In the genomic region with DNA sequence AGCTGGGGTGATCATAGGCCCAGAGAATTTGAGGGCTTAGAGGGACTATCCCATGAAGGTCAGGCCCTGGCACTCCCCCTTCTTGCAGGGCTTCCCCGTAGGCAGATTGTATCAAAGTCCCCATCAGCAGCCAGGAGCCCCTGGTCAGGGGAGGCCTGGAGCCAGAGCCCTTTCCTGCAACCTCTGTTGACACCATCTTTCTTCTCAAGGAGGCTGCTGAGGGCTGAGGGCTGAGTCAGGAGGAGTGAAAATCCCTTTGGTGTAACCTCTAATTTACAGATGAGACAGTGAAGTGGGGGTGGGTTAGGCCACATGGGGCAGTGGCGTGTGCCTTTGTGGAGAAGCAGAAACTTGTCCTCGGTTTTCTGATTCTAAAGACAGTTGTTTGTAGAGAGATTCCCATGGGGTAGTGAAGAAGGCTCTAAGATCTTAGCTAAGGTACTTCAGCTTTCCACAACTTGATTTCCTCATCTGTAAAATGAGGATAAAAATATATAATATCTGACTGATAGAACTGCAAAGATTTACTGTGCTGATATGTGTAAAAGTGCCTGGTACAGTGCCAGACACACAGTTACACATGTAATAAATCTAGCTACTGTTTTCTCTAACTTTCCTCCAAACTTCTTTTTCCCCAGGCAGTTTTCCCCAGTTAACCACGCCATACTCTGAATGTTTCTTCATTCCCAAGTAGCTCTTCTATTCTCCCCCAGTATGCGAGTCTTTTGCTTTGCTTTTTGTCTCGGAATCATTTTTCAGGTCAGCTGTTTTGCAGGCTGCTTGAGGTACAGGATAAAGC, we compare ENCODE assay signal across 1 cellular context.
TF ChIP-seq lines count a peak whose summit lies in the region.

No MANE protein-coding gene starts in this region.

TF ChIP-seq in WTC11, 78 proteins besides CTCF, POLR2A, EP300 and RAD21 (continued from another document):
- TF ChIP-seq, protein P1, sequence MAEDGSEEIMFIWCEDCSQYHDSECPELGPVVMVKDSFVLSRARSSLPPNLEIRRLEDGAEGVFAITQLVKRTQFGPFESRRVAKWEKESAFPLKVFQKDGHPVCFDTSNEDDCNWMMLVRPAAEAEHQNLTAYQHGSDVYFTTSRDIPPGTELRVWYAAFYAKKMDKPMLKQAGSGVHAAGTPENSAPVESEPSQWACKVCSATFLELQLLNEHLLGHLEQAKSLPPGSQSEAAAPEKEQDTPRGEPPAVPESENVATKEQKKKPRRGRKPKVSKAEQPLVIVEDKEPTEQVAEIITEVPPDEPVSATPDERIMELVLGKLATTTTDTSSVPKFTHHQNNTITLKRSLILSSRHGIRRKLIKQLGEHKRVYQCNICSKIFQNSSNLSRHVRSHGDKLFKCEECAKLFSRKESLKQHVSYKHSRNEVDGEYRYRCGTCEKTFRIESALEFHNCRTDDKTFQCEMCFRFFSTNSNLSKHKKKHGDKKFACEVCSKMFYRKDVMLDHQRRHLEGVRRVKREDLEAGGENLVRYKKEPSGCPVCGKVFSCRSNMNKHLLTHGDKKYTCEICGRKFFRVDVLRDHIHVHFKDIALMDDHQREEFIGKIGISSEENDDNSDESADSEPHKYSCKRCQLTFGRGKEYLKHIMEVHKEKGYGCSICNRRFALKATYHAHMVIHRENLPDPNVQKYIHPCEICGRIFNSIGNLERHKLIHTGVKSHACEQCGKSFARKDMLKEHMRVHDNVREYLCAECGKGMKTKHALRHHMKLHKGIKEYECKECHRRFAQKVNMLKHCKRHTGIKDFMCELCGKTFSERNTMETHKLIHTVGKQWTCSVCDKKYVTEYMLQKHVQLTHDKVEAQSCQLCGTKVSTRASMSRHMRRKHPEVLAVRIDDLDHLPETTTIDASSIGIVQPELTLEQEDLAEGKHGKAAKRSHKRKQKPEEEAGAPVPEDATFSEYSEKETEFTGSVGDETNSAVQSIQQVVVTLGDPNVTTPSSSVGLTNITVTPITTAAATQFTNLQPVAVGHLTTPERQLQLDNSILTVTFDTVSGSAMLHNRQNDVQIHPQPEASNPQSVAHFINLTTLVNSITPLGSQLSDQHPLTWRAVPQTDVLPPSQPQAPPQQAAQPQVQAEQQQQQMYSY (CRISPR knock-in tag; IDR thresholded peaks at IDR 0.05), result no peak
- TF ChIP-seq PRRX2 (CRISPR knock-in tag; IDR thresholded peaks at IDR 0.05) (no peak), ZNF263 (CRISPR knock-in tag; IDR thresholded peaks at IDR 0.05; ENCODE audit: low read depth) (no peak), TP53 (CRISPR knock-in tag; IDR thresholded peaks at IDR 0.05) (no peak), CREB1 (CRISPR knock-in tag; IDR thresholded peaks at IDR 0.05) (no peak), GTF2I (CRISPR knock-in tag; conservative IDR thresholded peaks at IDR 0.05) (no peak), TCF7 (CRISPR knock-in tag; IDR thresholded peaks at IDR 0.05; ENCODE audit: low read depth) (no peak), ZNF138 (CRISPR knock-in tag; conservative IDR thresholded peaks at IDR 0.05) (no peak), ZNF232 (CRISPR knock-in tag; IDR thresholded peaks at IDR 0.05) (no peak), KAT7 (CRISPR knock-in tag; IDR thresholded peaks at IDR 0.05; ENCODE audit: borderline replicate concordance) (no peak), FOXK1 (CRISPR knock-in tag; IDR thresholded peaks at IDR 0.05) (no peak), NR2C2 (CRISPR knock-in tag; IDR thresholded peaks at IDR 0.05) (no peak), MXD4 (CRISPR knock-in tag; IDR thresholded peaks at IDR 0.05; ENCODE audit: borderline replicate concordance) (no peak), RORB (CRISPR knock-in tag; IDR thresholded peaks at IDR 0.05) (no peak)
- TF ChIP-seq, protein P2, sequence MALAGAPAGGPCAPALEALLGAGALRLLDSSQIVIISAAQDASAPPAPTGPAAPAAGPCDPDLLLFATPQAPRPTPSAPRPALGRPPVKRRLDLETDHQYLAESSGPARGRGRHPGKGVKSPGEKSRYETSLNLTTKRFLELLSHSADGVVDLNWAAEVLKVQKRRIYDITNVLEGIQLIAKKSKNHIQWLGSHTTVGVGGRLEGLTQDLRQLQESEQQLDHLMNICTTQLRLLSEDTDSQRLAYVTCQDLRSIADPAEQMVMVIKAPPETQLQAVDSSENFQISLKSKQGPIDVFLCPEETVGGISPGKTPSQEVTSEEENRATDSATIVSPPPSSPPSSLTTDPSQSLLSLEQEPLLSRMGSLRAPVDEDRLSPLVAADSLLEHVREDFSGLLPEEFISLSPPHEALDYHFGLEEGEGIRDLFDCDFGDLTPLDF (CRISPR knock-in tag; IDR thresholded peaks at IDR 0.05), result no peak
- TF ChIP-seq, protein P3, sequence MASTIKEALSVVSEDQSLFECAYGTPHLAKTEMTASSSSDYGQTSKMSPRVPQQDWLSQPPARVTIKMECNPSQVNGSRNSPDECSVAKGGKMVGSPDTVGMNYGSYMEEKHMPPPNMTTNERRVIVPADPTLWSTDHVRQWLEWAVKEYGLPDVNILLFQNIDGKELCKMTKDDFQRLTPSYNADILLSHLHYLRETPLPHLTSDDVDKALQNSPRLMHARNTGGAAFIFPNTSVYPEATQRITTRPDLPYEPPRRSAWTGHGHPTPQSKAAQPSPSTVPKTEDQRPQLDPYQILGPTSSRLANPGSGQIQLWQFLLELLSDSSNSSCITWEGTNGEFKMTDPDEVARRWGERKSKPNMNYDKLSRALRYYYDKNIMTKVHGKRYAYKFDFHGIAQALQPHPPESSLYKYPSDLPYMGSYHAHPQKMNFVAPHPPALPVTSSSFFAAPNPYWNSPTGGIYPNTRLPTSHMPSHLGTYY (CRISPR knock-in tag; IDR thresholded peaks at IDR 0.05), result no peak
- TF ChIP-seq, protein P4, sequence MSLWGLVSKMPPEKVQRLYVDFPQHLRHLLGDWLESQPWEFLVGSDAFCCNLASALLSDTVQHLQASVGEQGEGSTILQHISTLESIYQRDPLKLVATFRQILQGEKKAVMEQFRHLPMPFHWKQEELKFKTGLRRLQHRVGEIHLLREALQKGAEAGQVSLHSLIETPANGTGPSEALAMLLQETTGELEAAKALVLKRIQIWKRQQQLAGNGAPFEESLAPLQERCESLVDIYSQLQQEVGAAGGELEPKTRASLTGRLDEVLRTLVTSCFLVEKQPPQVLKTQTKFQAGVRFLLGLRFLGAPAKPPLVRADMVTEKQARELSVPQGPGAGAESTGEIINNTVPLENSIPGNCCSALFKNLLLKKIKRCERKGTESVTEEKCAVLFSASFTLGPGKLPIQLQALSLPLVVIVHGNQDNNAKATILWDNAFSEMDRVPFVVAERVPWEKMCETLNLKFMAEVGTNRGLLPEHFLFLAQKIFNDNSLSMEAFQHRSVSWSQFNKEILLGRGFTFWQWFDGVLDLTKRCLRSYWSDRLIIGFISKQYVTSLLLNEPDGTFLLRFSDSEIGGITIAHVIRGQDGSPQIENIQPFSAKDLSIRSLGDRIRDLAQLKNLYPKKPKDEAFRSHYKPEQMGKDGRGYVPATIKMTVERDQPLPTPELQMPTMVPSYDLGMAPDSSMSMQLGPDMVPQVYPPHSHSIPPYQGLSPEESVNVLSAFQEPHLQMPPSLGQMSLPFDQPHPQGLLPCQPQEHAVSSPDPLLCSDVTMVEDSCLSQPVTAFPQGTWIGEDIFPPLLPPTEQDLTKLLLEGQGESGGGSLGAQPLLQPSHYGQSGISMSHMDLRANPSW (CRISPR knock-in tag; conservative IDR thresholded peaks at IDR 0.05; ENCODE audit: low read depth), result no peak
- TF ChIP-seq, protein P5, sequence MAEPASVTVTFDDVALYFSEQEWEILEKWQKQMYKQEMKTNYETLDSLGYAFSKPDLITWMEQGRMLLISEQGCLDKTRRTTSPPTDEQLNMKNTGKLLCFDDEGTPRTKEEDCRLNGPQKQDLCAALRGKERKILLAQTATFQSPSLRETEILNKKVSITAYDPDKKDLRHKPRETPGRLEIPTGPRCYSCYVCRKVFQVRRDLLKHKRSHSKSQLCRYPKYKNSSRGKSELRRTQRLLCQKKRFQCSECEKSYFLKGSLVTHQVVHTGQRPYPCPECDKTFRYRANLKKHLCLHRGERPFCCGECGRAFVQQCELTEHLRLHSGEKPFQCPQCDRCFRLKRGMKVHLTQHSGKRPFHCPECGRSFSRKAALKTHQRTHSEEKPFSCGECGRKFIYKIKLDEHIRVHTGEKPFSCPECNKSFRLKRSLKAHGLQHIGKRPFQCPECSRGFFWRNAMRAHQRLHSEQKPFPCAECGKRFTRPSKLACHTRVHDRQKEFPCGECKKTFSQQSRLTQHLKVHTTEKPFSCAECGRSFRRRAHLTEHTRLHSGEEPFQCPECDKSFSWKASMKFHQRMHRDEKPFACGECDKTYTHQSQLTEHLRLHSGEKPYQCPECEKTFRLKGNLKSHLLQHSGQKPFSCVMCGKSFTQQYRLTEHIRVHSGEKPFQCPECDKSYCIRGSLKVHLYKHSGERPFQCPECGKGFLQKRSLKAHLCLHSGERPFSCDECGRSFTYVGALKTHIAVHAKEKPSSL (CRISPR knock-in tag; conservative IDR thresholded peaks at IDR 0.05), result no peak
